In the genomic region with DNA sequence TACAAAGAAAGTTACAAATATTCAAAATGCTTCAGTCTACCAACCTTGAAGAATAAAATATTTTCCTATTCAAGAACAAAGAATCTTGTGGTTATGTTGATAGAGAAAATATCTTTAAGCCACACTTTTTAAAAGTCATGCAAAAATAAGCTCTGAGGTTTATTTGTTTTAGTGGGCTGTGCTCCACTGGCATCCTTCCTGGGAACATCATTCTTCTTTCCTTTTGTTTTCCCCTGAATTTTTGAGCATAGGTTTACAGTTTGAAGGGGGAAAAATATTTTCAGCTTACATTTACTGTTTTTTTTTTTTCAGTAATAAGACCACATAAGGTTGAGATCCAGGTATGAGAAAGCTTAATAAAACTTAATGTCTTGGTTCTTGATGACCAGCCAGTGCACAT, we compare ENCODE assay signal across 2 cellular contexts.
TF ChIP-seq lines count a peak whose summit lies in the region.

No MANE protein-coding gene starts in this region.

TF ChIP-seq in GM23338, 12 proteins besides CTCF, POLR2A, EP300 and RAD21 (continued from another document):
- no peak for TF ChIP-seq ZNF462 (CRISPR knock-in tag; IDR thresholded peaks at IDR 0.05)
- TF ChIP-seq NANOG (IDR thresholded peaks at IDR 0.05; ENCODE audit: borderline replicate concordance), result no peak
- TF ChIP-seq REST (IDR thresholded peaks at IDR 0.05; ENCODE audit: unreplicated experiment), result no peak
- no peak for TF ChIP-seq ZNF114 (CRISPR knock-in tag; IDR thresholded peaks at IDR 0.05)
- TF ChIP-seq ZNF331 (CRISPR knock-in tag; IDR thresholded peaks at IDR 0.05; ENCODE audit: low read depth), result no peak
- TF ChIP-seq STAT1 (IDR thresholded peaks at IDR 0.05; ENCODE audit: unreplicated experiment), result no peak
- no peak for TF ChIP-seq POLR2AphosphoS5 (IDR thresholded peaks at IDR 0.05; ENCODE audit: low read depth)
- no peak for TF ChIP-seq EZH2 (IDR thresholded peaks at IDR 0.05; ENCODE audit: low read depth, unreplicated experiment)

TF ChIP-seq in HepG2, 621 proteins besides CTCF, POLR2A, EP300 and RAD21 (continued from another document):
- TF ChIP-seq HOMEZ (CRISPR knock-in tag; IDR thresholded peaks at IDR 0.05; ENCODE audit: low read depth) (no peak), BORCS8-MEF2B (CRISPR knock-in tag; IDR thresholded peaks at IDR 0.05) (no peak), ZFP41 (CRISPR knock-in tag; IDR thresholded peaks at IDR 0.05; ENCODE audit: borderline replicate concordance) (no peak), TEAD2 (CRISPR knock-in tag; IDR thresholded peaks at IDR 0.05) (no peak), ZNF564 (CRISPR knock-in tag; IDR thresholded peaks at IDR 0.05) (no peak)
